ENCODE assay signal across 38 cellular contexts in the genomic region with DNA sequence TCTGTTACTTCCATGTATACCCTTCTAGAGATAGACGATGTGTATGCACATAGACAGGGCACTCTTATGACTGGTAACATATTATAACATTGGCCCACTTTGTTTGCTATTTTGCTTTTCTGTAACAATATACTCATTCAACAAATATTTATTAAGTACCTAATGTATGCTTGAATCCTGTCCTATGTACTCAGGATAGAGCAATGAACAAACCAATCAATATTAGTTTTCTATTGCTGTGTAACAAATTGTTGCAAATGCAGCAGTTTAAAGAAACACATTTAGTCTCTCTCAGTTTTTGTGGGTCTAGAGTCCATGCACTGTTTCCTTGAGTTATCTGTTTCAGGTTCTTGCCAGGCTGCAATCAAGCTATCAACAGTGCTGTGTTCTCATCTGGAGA.
"Had no signal": no experiment of that assay in that cellular context is flagged by ENCODE, and none has a peak within 500 bp of the region (broad histone marks: within the 10 kb centered on the region; RNA-seq: fewer than 3 reads in every experiment).

No MANE protein-coding gene starts in this region.

- DNase-seq: activated effector memory CD4-positive, alpha-beta T cell treated with anti-CD3 and anti-CD28 coated beads, Interleukin-2, amount 50 U/mL, for 16 hours; activated effector memory CD4-positive, alpha-beta T cell treated with Interleukin-2 at 50 U/mL for 16 hours; activated gamma-delta T cell; activated gamma-delta T cell treated with Interleukin-2 at 50 U/mL for 16 hours; activated naive CD4-positive, alpha-beta T cell; activated naive CD4-positive, alpha-beta T cell treated with anti-CD3 and anti-CD28 coated beads for 36 hours; activated naive CD4-positive, alpha-beta T cell treated with anti-CD3 and anti-CD28 coated beads, Interleukin-2, amount 10 ng/mL, durations not matched to agents 7 days and 5 days; activated naive CD4-positive, alpha-beta T cell treated with anti-CD3 and anti-CD28 coated beads, Interleukin-2, amount 50 U/mL, for 16 hours; activated naive CD4-positive, alpha-beta T cell treated with Interleukin-2 at 50 U/mL for 16 hours; activated naive CD8-positive, alpha-beta T cell treated with anti-CD3 and anti-CD28 coated beads for 36 hours; activated naive CD8-positive, alpha-beta T cell treated with anti-CD3 and anti-CD28 coated beads, Interleukin-2, amount 10 ng/mL, durations not matched to agents 7 days and 5 days; activated naive CD8-positive, alpha-beta T cell treated with anti-CD3 and anti-CD28 coated beads, Interleukin-2, amount 50 U/mL, for 24 hours; activated T-cell treated with anti-CD3 and anti-CD28 coated beads, Interleukin-2, amount 50 U/mL, for 24 hours; activated T-cell treated with anti-CD3 and anti-CD28 coated beads, Interleukin-2, amount 50 U/mL, for 4 hours; activated T-cell treated with anti-CD3 and anti-CD28 coated beads, Interleukin-2, amount 50 U/mL, for 48 hours; activated T-cell treated with anti-CD3 and anti-CD28 coated beads, Interleukin-2, amount 50 U/mL, for 72 hours; adrenal gland; amniotic stem cell; amygdala; anterior cingulate cortex; aorta; body of pancreas; brain microvascular endothelial cell; caudate nucleus; central memory CD4-positive, alpha-beta T cell; cerebellar nuclear complex had no signal

- H3K27ac Mint-ChIP-seq: activated naive CD4-positive, alpha-beta T cell treated with anti-CD3 and anti-CD28 coated beads for 36 hours; activated naive CD4-positive, alpha-beta T cell treated with anti-CD3 and anti-CD28 coated beads, Interleukin-2, amount 10 ng/mL, durations not matched to agents 7 days and 5 days; activated naive CD4-positive, alpha-beta T cell treated with anti-CD3 and anti-CD28 coated beads, Interleukin-2, amount 50 U/mL, for 24 hours; activated naive CD8-positive, alpha-beta T cell; activated naive CD8-positive, alpha-beta T cell treated with anti-CD3 and anti-CD28 coated beads for 36 hours; activated naive CD8-positive, alpha-beta T cell treated with anti-CD3 and anti-CD28 coated beads, Interleukin-2, amount 10 ng/mL, durations not matched to agents 7 days and 5 days; activated naive CD8-positive, alpha-beta T cell treated with anti-CD3 and anti-CD28 coated beads, Interleukin-2, amount 50 U/mL, for 24 hours; activated T-cell treated with anti-CD3 and anti-CD28 coated beads, Interleukin-2, amount 50 U/mL, for 24 hours; activated T-cell treated with anti-CD3 and anti-CD28 coated beads, Interleukin-2, amount 50 U/mL, for 72 hours; activated T-helper 17 cell treated with anti-CD3 and anti-CD28 coated beads, Interleukin-2, amount 50 U/mL, for 72 hours; activated T-helper 2 cell treated with anti-CD3 and anti-CD28 coated beads, Interferon-gamma antibody, Interleukin-2, Interleukin-4, amounts not matched to agents 10 μg/mL and 5 μg/mL and 100 μg/mL, durations not matched to agents 14 hours and 24 hours and 36 hours; brain had no signal

- H3K9me3 ChIP-seq: adrenal gland, ascending aorta, body of pancreas, breast epithelium had no signal

- H3K36me3 ChIP-seq: adrenal gland, ascending aorta, brain microvascular endothelial cell, breast epithelium, cardiac muscle cell had no signal

- H3K27me3 Mint-ChIP-seq: activated naive CD4-positive, alpha-beta T cell treated with anti-CD3 and anti-CD28 coated beads, Interleukin-2, amount 10 ng/mL, durations not matched to agents 7 days and 5 days; activated naive CD4-positive, alpha-beta T cell treated with anti-CD3 and anti-CD28 coated beads, Interleukin-2, amount 50 U/mL, for 24 hours; activated naive CD8-positive, alpha-beta T cell; activated naive CD8-positive, alpha-beta T cell treated with anti-CD3 and anti-CD28 coated beads for 36 hours; activated naive CD8-positive, alpha-beta T cell treated with anti-CD3 and anti-CD28 coated beads, Interleukin-2, amount 50 U/mL, for 24 hours; activated T-cell treated with anti-CD3 and anti-CD28 coated beads, Interleukin-2, amount 50 U/mL, for 24 hours; activated T-helper 17 cell treated with anti-CD3 and anti-CD28 coated beads, Interleukin-2, amount 50 U/mL, for 72 hours; central memory CD8-positive, alpha-beta T cell had no signal

- H3K4me3 Mint-ChIP-seq: activated naive CD4-positive, alpha-beta T cell treated with anti-CD3 and anti-CD28 coated beads for 36 hours; activated naive CD4-positive, alpha-beta T cell treated with anti-CD3 and anti-CD28 coated beads, Interleukin-2, amount 10 ng/mL, durations not matched to agents 7 days and 5 days; activated naive CD4-positive, alpha-beta T cell treated with anti-CD3 and anti-CD28 coated beads, Interleukin-2, amount 50 U/mL, for 24 hours; activated naive CD8-positive, alpha-beta T cell; activated naive CD8-positive, alpha-beta T cell treated with anti-CD3 and anti-CD28 coated beads for 36 hours; activated naive CD8-positive, alpha-beta T cell treated with anti-CD3 and anti-CD28 coated beads, Interleukin-2, amount 10 ng/mL, durations not matched to agents 7 days and 5 days; activated naive CD8-positive, alpha-beta T cell treated with anti-CD3 and anti-CD28 coated beads, Interleukin-2, amount 50 U/mL, for 24 hours; activated T-cell treated with anti-CD3 and anti-CD28 coated beads, Interleukin-2, amount 50 U/mL, for 24 hours; activated T-cell treated with anti-CD3 and anti-CD28 coated beads, Interleukin-2, amount 50 U/mL, for 4 hours; activated T-cell treated with anti-CD3 and anti-CD28 coated beads, Interleukin-2, amount 50 U/mL, for 72 hours; activated T-helper 17 cell treated with anti-CD3 and anti-CD28 coated beads, Interleukin-2, amount 50 U/mL, for 72 hours; brain; central memory CD8-positive, alpha-beta T cell had no signal

- H3K9me3 Mint-ChIP-seq: activated naive CD4-positive, alpha-beta T cell treated with anti-CD3 and anti-CD28 coated beads for 36 hours; activated naive CD4-positive, alpha-beta T cell treated with anti-CD3 and anti-CD28 coated beads, Interleukin-2, amount 10 ng/mL, durations not matched to agents 7 days and 5 days; activated naive CD8-positive, alpha-beta T cell treated with anti-CD3 and anti-CD28 coated beads for 36 hours; activated T-cell treated with anti-CD3 and anti-CD28 coated beads, Interleukin-2, amount 50 U/mL, for 24 hours; activated T-cell treated with anti-CD3 and anti-CD28 coated beads, Interleukin-2, amount 50 U/mL, for 72 hours; activated T-helper 17 cell treated with anti-CD3 and anti-CD28 coated beads, Interleukin-2, amount 50 U/mL, for 72 hours; activated T-helper 2 cell treated with anti-CD3 and anti-CD28 coated beads, Interferon-gamma antibody, Interleukin-2, Interleukin-4, amounts not matched to agents 10 μg/mL and 5 μg/mL and 100 μg/mL, durations not matched to agents 14 hours and 24 hours and 36 hours; central memory CD8-positive, alpha-beta T cell had no signal

- H3K4me3 ChIP-seq: adrenal gland, ascending aorta, body of pancreas, breast epithelium, cardiac muscle cell had no signal

- H3K36me3 Mint-ChIP-seq: activated naive CD4-positive, alpha-beta T cell treated with anti-CD3 and anti-CD28 coated beads, Interleukin-2, amount 10 ng/mL, durations not matched to agents 7 days and 5 days; activated naive CD8-positive, alpha-beta T cell treated with anti-CD3 and anti-CD28 coated beads for 36 hours; brain had no signal

- H3K4me1 ChIP-seq: adrenal gland, ascending aorta, body of pancreas, breast epithelium had no signal

- H3K27me3 ChIP-seq: adrenal gland, ascending aorta, body of pancreas, brain microvascular endothelial cell, breast epithelium, cardiac muscle cell had no signal

- ATAC-seq: activated naive CD4-positive, alpha-beta T cell treated with anti-CD3 and anti-CD28 coated beads, Interleukin-2, amount 50 U/mL, for 72 hours; activated naive CD8-positive, alpha-beta T cell treated with anti-CD3 and anti-CD28 coated beads, Interleukin-2, amount 50 U/mL, for 24 hours; activated T-cell treated with anti-CD3 and anti-CD28 coated beads, Interleukin-2, amount 50 U/mL, for 4 hours; activated T-cell treated with anti-CD3 and anti-CD28 coated beads, Interleukin-2, amount 50 U/mL, for 72 hours; activated T-helper 17 cell treated with anti-CD3 and anti-CD28 coated beads, Interleukin-2, amount 50 U/mL, for 72 hours; body of pancreas had no signal

- H3K27ac ChIP-seq: adrenal gland, ascending aorta, body of pancreas, brain microvascular endothelial cell, breast epithelium, cardiac muscle cell had no signal

- FAIRE-seq: astrocyte, bronchial epithelial cell had no signal
